8 cellular contexts compared by ENCODE assay signal in genomic region chr2:98569197-98569793, GRCh38. TPM values are rescaled to one million over a fixed set of nuclear protein-coding genes. Genes with fewer than 3 reads are reported as not detected.
DNase-seq lines count a peak whose midpoint lies in the region; ATAC-seq and TF ChIP-seq lines count a peak whose summit lies in the region.

No MANE protein-coding gene starts in this region.

- H3K4me3 ChIP-seq in HEK293 (ENCODE audit: low read depth, low read length) (no peak overlapping the region), adipocyte (ENCODE audit: low read length) (no peak overlapping the region)

- ATAC-seq in T-helper 17 cell = peak; percentile 88
- no peak for ATAC-seq in GM18502 (IDR thresholded peaks at IDR 0.05; ENCODE audit: poor library complexity, unreplicated experiment)
- no peak for ATAC-seq in HG03565 (IDR thresholded peaks at IDR 0.05; ENCODE audit: unreplicated experiment)

- no peak overlapping the region for H3K4me3 Mint-ChIP-seq in T-helper 17 cell
- H3K4me3 Mint-ChIP-seq in immature natural killer cell = no peak overlapping the region

- peaks cover 10% of the 10 kb centered on the region for H3K36me3 Mint-ChIP-seq in T-helper 17 cell (ENCODE audit: low read depth)
- H3K36me3 Mint-ChIP-seq in immature natural killer cell = peaks cover 14 to 46% (median 30%) of the 10 kb centered on the region in 3 donors

- no peak overlapping the region for H3K9ac ChIP-seq in adipocyte (ENCODE audit: low read length)

- H3K27me3 ChIP-seq in adipocyte (replicated peaks; ENCODE audit: control insufficient read depth, insufficient read depth, low read length) = no peaks in the 10 kb centered on the region

- H3K36me3 ChIP-seq in HEK293 (ENCODE audit: control insufficient read depth in 2 of 2, insufficient read depth in 1 of 2, low read length in 2 of 2) = peaks cover 0 to 94% of the 10 kb centered on the region in 2 experiments; a peak in 2 of 3 replicates
- H3K36me3 ChIP-seq in adipocyte (ENCODE audit: control insufficient read depth, insufficient read depth, low read length, severe bottlenecking) = peaks cover 47% of the 10 kb centered on the region

- no peaks in the 10 kb centered on the region for H3K27me3 Mint-ChIP-seq in T-helper 17 cell
- peaks cover 4 to 17% (median 12%) of the 10 kb centered on the region in 3 donors for H3K27me3 Mint-ChIP-seq in immature natural killer cell (ENCODE audit: low read depth in 3 of 3)

- H3K4me1 Mint-ChIP-seq in T-helper 17 cell (peaks cover 6% of the 10 kb centered on the region), immature natural killer cell (peaks cover 0 to 11% of the 10 kb centered on the region in 2 donors)

- CTCF ChIA-PET in HEK293 (lab: Yijun Ruan, JAX) = interaction anchor here (0.5 to 1.9 kb wide), 17 partner anchors 11 to 497 kb away, joined by 3 to 22 read pairs (median 3); no protein-coding TSS in a partner anchor

- H3K9me3 ChIP-seq in HEK293 (ENCODE audit: control insufficient read depth, insufficient read depth, low read depth, low read length) = no peaks in the 10 kb centered on the region
- H3K9me3 ChIP-seq in T-helper 17 cell (ENCODE audit: control insufficient read depth, low read length, poor library complexity, severe bottlenecking) = no peaks in the 10 kb centered on the region
- H3K9me3 ChIP-seq in adipocyte (ENCODE audit: control insufficient read depth, low read length) = no peaks in the 10 kb centered on the region

- POLR2A ChIA-PET in HEK293 (lab: Yijun Ruan, JAX) = no interaction called here

- H3K27ac ChIP-seq in HEK293 (ENCODE audit: extremely low read depth, low read depth, low read length) = no peak overlapping the region

- H3K9me3 Mint-ChIP-seq in immature natural killer cell = no peaks in the 10 kb centered on the region

- peak; percentile 64 for TF ChIP-seq CTCF in HEK293 (tag by site-specific recombination; IDR thresholded peaks at IDR 0.05)

- peak overlapping the region; percentile 92 for H3K27ac Mint-ChIP-seq in T-helper 17 cell
- peak overlapping the region; percentile 55 to 78 (median 70) for H3K27ac Mint-ChIP-seq in immature natural killer cell

- H3K4me1 ChIP-seq in HEK293 (ENCODE audit: control insufficient read depth, insufficient read depth, low read length) = no peaks in the 10 kb centered on the region
- H3K4me1 ChIP-seq in adipocyte (ENCODE audit: control insufficient read depth, insufficient read depth, low read length) = no peaks in the 10 kb centered on the region

- DNase-seq in CD1c-positive myeloid dendritic cell (ENCODE audit: extremely low spot score) (peak; percentile 56), T-helper 17 cell (peak; percentile 49 to 71 (median 61)), adipocyte (ENCODE audit: low read depth) (peak; percentile 20), immature natural killer cell (peak; percentile 49 to 57 (median 53))
- DNase-seq in stimulated activated CD4-positive, alpha-beta T cell treated with anti-CD3 and anti-CD28 coated beads, Interleukin-4, amount 100 ng/mL, for 48 hours (ENCODE audit: low read depth in 2 of 2) = peak; percentile 70 to 83

TF ChIP-seq in HEK293, 187 proteins besides CTCF, POLR2A, EP300 and RAD21:
- TF ChIP-seq ELK4 (IDR thresholded peaks at IDR 0.05; ENCODE audit: borderline replicate concordance, low read depth, low read length) (no peak), ZNF654 (tag by site-specific recombination; IDR thresholded peaks at IDR 0.05; ENCODE audit: low read depth) (peak; percentile 30; the same call in 1 of the 2 replicates)

RNA-seq across cellular contexts. Expression of gene COA5, which starts 39.0 kb away (rescaled TPM):
- 10 to 100 TPM; 20.0 to 20.7 TPM for total RNA-seq in T-helper 17 cell
- 10 to 100 TPM; 34.0 to 54.6 (median 37.5) TPM for polyA plus RNA-seq in immature natural killer cell

RNA-seq across cellular contexts. Expression of gene UNC50, which starts 39.1 kb away (rescaled TPM):
- 10 to 100 TPM; 12.0 to 14.8 TPM for total RNA-seq in T-helper 17 cell
- polyA plus RNA-seq in immature natural killer cell = 10 to 100 TPM; 42.1 to 73.4 (median 58.6) TPM

Comparison
In these comparisons a context has a peak if more than half of its experiments do, and no peak if none do; other contexts are left out.
1. DNase-seq: peak in every context shown above with its lines; median percentile 76 in stimulated activated CD4-positive, alpha-beta T cell treated with anti-CD3 and anti-CD28 coated beads, Interleukin-4, amount 100 ng/mL, for 48 hours; 61 in T-helper 17 cell; 56 in CD1c-positive myeloid dendritic cell; 53 in immature natural killer cell; 20 in adipocyte.